In genomic region chr5:180174587-180174972, GRCh38 we compare ENCODE assay signal across 24 cellular contexts. TPM values are rescaled to one million over a fixed set of nuclear protein-coding genes. Genes with fewer than 3 reads are reported as not detected.
"Had no signal": no experiment of that assay in that cellular context is flagged by ENCODE, and none has a peak within 500 bp of the region (broad histone marks: within the 10 kb centered on the region; RNA-seq: fewer than 3 reads in every experiment).

No MANE protein-coding gene starts in this region.

- DNase-seq: activated CD4-positive, alpha-beta memory T cell treated with anti-CD3 and anti-CD28 coated beads, Interleukin-2, amount 10 ng/mL, durations not matched to agents 7 days and 5 days; activated CD4-positive, alpha-beta T cell treated with anti-CD3 and anti-CD28 coated beads, Interleukin-2, amount 10 ng/mL, durations not matched to agents 24 days and 14 days; activated naive CD4-positive, alpha-beta T cell treated with anti-CD3 and anti-CD28 coated beads, Interleukin-2, amount 10 ng/mL, durations not matched to agents 7 days and 5 days; activated naive CD8-positive, alpha-beta T cell treated with anti-CD3 and anti-CD28 coated beads, Interleukin-2, amount 50 U/mL, for 24 hours; activated T-cell treated with anti-CD3 and anti-CD28 coated beads, Interleukin-2, amount 50 U/mL, for 72 hours; effector CD4-positive, alpha-beta T cell; heart left ventricle; naive thymus-derived CD4-positive, alpha-beta T cell; stimulated activated CD4-positive, alpha-beta T cell treated with anti-CD3 and anti-CD28 coated beads, Interleukin-2, amount 100 ng/mL, for 48 hours; stimulated activated CD8-positive, alpha-beta memory T cell treated with anti-CD3 and anti-CD28 coated beads, Interleukin-4, amount 100 ng/mL, for 48 hours; stimulated activated naive CD4-positive, alpha-beta T cell; T-cell; thyroid gland had no signal

- H3K36me3 ChIP-seq: breast epithelium, heart left ventricle, thyroid gland had no signal

- H3K4me3 Mint-ChIP-seq: activated CD4-positive, alpha-beta memory T cell treated with anti-CD3 and anti-CD28 coated beads, Interleukin-2, amount 10 ng/mL, durations not matched to agents 7 days and 5 days; activated CD4-positive, alpha-beta T cell treated with anti-CD3 and anti-CD28 coated beads, Interleukin-2, amount 10 ng/mL, durations not matched to agents 24 days and 14 days; activated naive CD4-positive, alpha-beta T cell treated with anti-CD3 and anti-CD28 coated beads, Interleukin-2, amount 10 ng/mL, durations not matched to agents 7 days and 5 days; activated naive CD8-positive, alpha-beta T cell treated with anti-CD3 and anti-CD28 coated beads, Interleukin-2, amount 50 U/mL, for 24 hours; activated T-cell treated with anti-CD3 and anti-CD28 coated beads, Interleukin-2, amount 50 U/mL, for 72 hours; naive thymus-derived CD4-positive, alpha-beta T cell; T-cell; T-helper 2 cell treated with Interferon-gamma antibody and Interleukin-4, amounts not matched to agents 5 μg/mL and 100 μg/mL, for 36 hours had no signal

- H3K4me1 Mint-ChIP-seq: activated CD4-positive, alpha-beta memory T cell treated with anti-CD3 and anti-CD28 coated beads, Interleukin-2, amount 10 ng/mL, durations not matched to agents 7 days and 5 days; activated CD4-positive, alpha-beta T cell treated with anti-CD3 and anti-CD28 coated beads, Interleukin-2, amount 10 ng/mL, durations not matched to agents 24 days and 14 days; activated naive CD4-positive, alpha-beta T cell treated with anti-CD3 and anti-CD28 coated beads, Interleukin-2, amount 10 ng/mL, durations not matched to agents 7 days and 5 days; activated naive CD8-positive, alpha-beta T cell treated with anti-CD3 and anti-CD28 coated beads, Interleukin-2, amount 50 U/mL, for 24 hours; T-cell had no signal

- H3K27me3 ChIP-seq: thyroid gland had no signal

- H3K9me3 ChIP-seq: breast epithelium, heart left ventricle, thyroid gland had no signal

- H3K36me3 Mint-ChIP-seq: activated naive CD4-positive, alpha-beta T cell treated with anti-CD3 and anti-CD28 coated beads, Interleukin-2, amount 10 ng/mL, durations not matched to agents 7 days and 5 days; naive thymus-derived CD4-positive, alpha-beta T cell; T-cell had no signal

- H3K9me3 Mint-ChIP-seq: activated CD4-positive, alpha-beta memory T cell treated with anti-CD3 and anti-CD28 coated beads, Interleukin-2, amount 10 ng/mL, durations not matched to agents 7 days and 5 days; activated CD4-positive, alpha-beta T cell treated with anti-CD3 and anti-CD28 coated beads, Interleukin-2, amount 10 ng/mL, durations not matched to agents 24 days and 14 days; activated naive CD4-positive, alpha-beta T cell treated with anti-CD3 and anti-CD28 coated beads, Interleukin-2, amount 10 ng/mL, durations not matched to agents 7 days and 5 days; activated naive CD8-positive, alpha-beta T cell treated with anti-CD3 and anti-CD28 coated beads, Interleukin-2, amount 50 U/mL, for 24 hours; activated T-cell treated with anti-CD3 and anti-CD28 coated beads, Interleukin-2, amount 50 U/mL, for 72 hours; T-cell; T-helper 2 cell treated with Interferon-gamma antibody and Interleukin-4, amounts not matched to agents 5 μg/mL and 100 μg/mL, for 36 hours had no signal

- H3K4me3 ChIP-seq: breast epithelium, heart left ventricle, lung, smooth muscle cell, thyroid gland had no signal

- H3K27ac Mint-ChIP-seq: activated CD4-positive, alpha-beta memory T cell treated with anti-CD3 and anti-CD28 coated beads, Interleukin-2, amount 10 ng/mL, durations not matched to agents 7 days and 5 days; activated CD4-positive, alpha-beta T cell treated with anti-CD3 and anti-CD28 coated beads, Interleukin-2, amount 10 ng/mL, durations not matched to agents 24 days and 14 days; activated naive CD4-positive, alpha-beta T cell treated with anti-CD3 and anti-CD28 coated beads, Interleukin-2, amount 10 ng/mL, durations not matched to agents 7 days and 5 days; activated naive CD8-positive, alpha-beta T cell treated with anti-CD3 and anti-CD28 coated beads, Interleukin-2, amount 50 U/mL, for 24 hours; activated T-cell treated with anti-CD3 and anti-CD28 coated beads, Interleukin-2, amount 50 U/mL, for 72 hours; naive thymus-derived CD4-positive, alpha-beta T cell; T-cell; T-helper 2 cell treated with Interferon-gamma antibody and Interleukin-4, amounts not matched to agents 5 μg/mL and 100 μg/mL, for 36 hours had no signal

- H3K4me1 ChIP-seq: breast epithelium, thyroid gland had no signal

- H3K27me3 Mint-ChIP-seq: activated CD4-positive, alpha-beta memory T cell treated with anti-CD3 and anti-CD28 coated beads, Interleukin-2, amount 10 ng/mL, durations not matched to agents 7 days and 5 days; activated CD4-positive, alpha-beta T cell treated with anti-CD3 and anti-CD28 coated beads, Interleukin-2, amount 10 ng/mL, durations not matched to agents 24 days and 14 days; activated naive CD4-positive, alpha-beta T cell treated with anti-CD3 and anti-CD28 coated beads, Interleukin-2, amount 10 ng/mL, durations not matched to agents 7 days and 5 days had no signal

- H3K27ac ChIP-seq: breast epithelium, heart left ventricle, thyroid gland, VCaP had no signal

- FAIRE-seq: endometrium, islet of Langerhans had no signal

RNA-seq across cellular contexts. Expression of gene RASGEF1C, which starts 34.4 kb away (rescaled TPM):
- total RNA-seq: activated CD4-positive, alpha-beta memory T cell treated with anti-CD3 and anti-CD28 coated beads, Interleukin-2, amount 10 ng/mL, durations not matched to agents 7 days and 5 days; activated CD4-positive, alpha-beta T cell treated with anti-CD3 and anti-CD28 coated beads, Interleukin-2, amount 10 ng/mL, durations not matched to agents 24 days and 14 days; activated T-cell treated with anti-CD3 and anti-CD28 coated beads, Interleukin-2, amount 50 U/mL, for 72 hours; epithelial cell of proximal tubule; fibroblast of villous mesenchyme; naive thymus-derived CD4-positive, alpha-beta T cell; renal cortical epithelial cell; smooth muscle cell; T-cell; ureter had no signal
- polyA plus RNA-seq: naive thymus-derived CD4-positive, alpha-beta T cell had no signal
